Comparison of ENCODE assay signal across 1 cellular context in genomic region chr4:6693274-6694176, GRCh38.
TF ChIP-seq lines count a peak whose summit lies in the region.

Gene S100P, plus strand, starts transcription at chr4:6693878. Its CDS starts 55 bp downstream, at chr4:6693933.

TF ChIP-seq in HepG2, 621 proteins besides CTCF, POLR2A, EP300 and RAD21 (continued from another document and continues in another):
- TF ChIP-seq ZNF609 (CRISPR knock-in tag; IDR thresholded peaks at IDR 0.05; ENCODE audit: borderline replicate concordance) (peak; percentile 67; the same call in 1 of the 2 replicates), FOXM1 (CRISPR knock-in tag; IDR thresholded peaks at IDR 0.05) (no peak), HHEX (CRISPR knock-in tag; IDR thresholded peaks at IDR 0.05) (no peak; the same call in 1 of the 2 replicates), ZSCAN9 (CRISPR knock-in tag; IDR thresholded peaks at IDR 0.05; ENCODE audit: borderline replicate concordance) (peak; percentile 94), ZNF570 (CRISPR knock-in tag; IDR thresholded peaks at IDR 0.05; ENCODE audit: borderline replicate concordance) (no peak), ZKSCAN8 (CRISPR knock-in tag; IDR thresholded peaks at IDR 0.05; ENCODE audit: borderline replicate concordance) (no peak; the same call in 1 of the 2 replicates), ZNF33B (CRISPR knock-in tag; IDR thresholded peaks at IDR 0.05) (no peak), ZBTB38 (CRISPR knock-in tag; IDR thresholded peaks at IDR 0.05) (peak; percentile 15; the same call in 1 of the 2 replicates), THAP7 (CRISPR knock-in tag; IDR thresholded peaks at IDR 0.05) (no peak), ZNF619 (CRISPR knock-in tag; IDR thresholded peaks at IDR 0.05) (no peak), NKX3-1 (CRISPR knock-in tag; IDR thresholded peaks at IDR 0.05) (0 out of 2 replicates have a peak, but pooled peaks have one; percentile 56), ZNF407 (CRISPR knock-in tag; IDR thresholded peaks at IDR 0.05; ENCODE audit: not compliant biosample characterization) (no peak), ZNF367 (CRISPR knock-in tag; IDR thresholded peaks at IDR 0.05; ENCODE audit: borderline replicate concordance) (no peak), ZNF354B (CRISPR knock-in tag; IDR thresholded peaks at IDR 0.05) (0 out of 2 replicates have a peak, but pooled peaks have one; percentile 68), IKZF5 (CRISPR knock-in tag; IDR thresholded peaks at IDR 0.05) (peak; percentile 91; the same call in 1 of the 2 replicates), TFDP1 (CRISPR knock-in tag; IDR thresholded peaks at IDR 0.05; ENCODE audit: borderline replicate concordance) (no peak; the same call in 1 of the 2 replicates), MXI1 (IDR thresholded peaks at IDR 0.05; ENCODE audit: borderline replicate concordance, low read depth, low read length) (peak; percentile 78; the same call in 2 of the 3 replicates), NFIC (IDR thresholded peaks at IDR 0.05; ENCODE audit: low read length) (no peak), ETV5 (CRISPR knock-in tag; IDR thresholded peaks at IDR 0.05; ENCODE audit: borderline replicate concordance) (peak; percentile 80), KAT7 (CRISPR knock-in tag; IDR thresholded peaks at IDR 0.05; ENCODE audit: borderline replicate concordance) (peak; percentile 59; the same call in 1 of the 2 replicates), POLR2AphosphoS2 (IDR thresholded peaks at IDR 0.05; ENCODE audit: low read depth, low read length) (no peak; the same call in 1 of the 2 replicates), MED1 (CRISPR knock-in tag; IDR thresholded peaks at IDR 0.05) (peak; percentile 95), ZNF513 (CRISPR knock-in tag; conservative IDR thresholded peaks at IDR 0.05) (no peak), ZNF709 (CRISPR knock-in tag; IDR thresholded peaks at IDR 0.05) (0 out of 2 replicates have a peak, but pooled peaks have one; percentile 43), ZNF766 (CRISPR knock-in tag; IDR thresholded peaks at IDR 0.05; ENCODE audit: borderline replicate concordance) (no peak), USF2 (IDR thresholded peaks at IDR 0.05; ENCODE audit: low read depth, low read length) (no peak), USF2 (CRISPR knock-in tag; IDR thresholded peaks at IDR 0.05; ENCODE audit: borderline replicate concordance) (no peak; the same call in 1 of the 2 replicates), HNF1A (IDR thresholded peaks at IDR 0.05; ENCODE audit: low read depth) (no peak), HNF1A (CRISPR knock-in tag; IDR thresholded peaks at IDR 0.05; ENCODE audit: borderline replicate concordance) (no peak; the same call in 1 of the 2 replicates)
